In the genomic region with DNA sequence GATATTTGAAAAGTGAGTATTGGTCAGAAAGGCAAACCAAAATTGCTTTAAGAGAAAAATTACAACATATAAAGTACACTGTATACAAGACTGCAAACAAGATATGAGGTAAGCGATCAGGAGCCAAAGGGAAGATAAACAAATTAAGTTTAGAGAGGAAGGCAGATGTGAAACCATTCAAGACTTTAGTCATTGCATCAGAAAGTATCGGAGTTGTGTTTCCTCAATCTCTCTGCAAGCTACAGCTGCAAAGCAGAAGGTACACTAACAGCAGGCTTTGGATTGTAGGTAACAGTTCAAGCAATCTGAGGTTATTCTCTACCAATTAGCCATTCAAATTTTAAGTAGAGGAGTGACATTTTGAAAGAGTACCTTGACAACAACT, we compare ENCODE assay signal across 12 cellular contexts. TPM values are rescaled to one million over a fixed set of nuclear protein-coding genes. Genes with fewer than 3 reads are reported as not detected.
DNase-seq lines count a peak whose midpoint lies in the region; ATAC-seq and TF ChIP-seq lines count a peak whose summit lies in the region.
"Had no signal": no experiment of that assay in that cellular context is flagged by ENCODE, and none has a peak within 500 bp of the region (broad histone marks: within the 10 kb centered on the region; RNA-seq: fewer than 3 reads in every experiment).

No MANE protein-coding gene starts in this region.

- H3K9ac ChIP-seq in mammary epithelial cell (ENCODE audit: insufficient read depth, low read length), result no peak overlapping the region

- TF ChIP-seq CTCF in MCF 10A (IDR thresholded peaks at IDR 0.05; ENCODE audit: unreplicated experiment), result no peak
- no peak for TF ChIP-seq CTCF in mammary epithelial cell (conservative IDR thresholded peaks at IDR 0.05 in 1 of 2, IDR thresholded peaks at IDR 0.05 in 1 of 2; ENCODE audit: extremely low read depth in 1 of 2, insufficient read depth in 1 of 2, low read depth in 1 of 2, low read length in 2 of 2)
- no peak for TF ChIP-seq CTCF in OCI-LY7 (conservative IDR thresholded peaks at IDR 0.05; ENCODE audit: low read length)
- TF ChIP-seq CTCF in esophagus muscularis mucosa (IDR thresholded peaks at IDR 0.05), result no peak

- no peaks in the 10 kb centered on the region for H3K27me3 Mint-ChIP-seq in MCF 10A (ENCODE audit: insufficient read depth, unreplicated experiment)

- no peaks in the 10 kb centered on the region for H3K27me3 ChIP-seq in mammary epithelial cell (ENCODE audit: insufficient read depth, low read length)
- H3K27me3 ChIP-seq in esophagus muscularis mucosa, result no peaks in the 10 kb centered on the region

- no peaks in the 10 kb centered on the region for H3K9me3 Mint-ChIP-seq in MCF 10A (ENCODE audit: unreplicated experiment)

- H3K79me2 ChIP-seq in mammary epithelial cell (ENCODE audit: insufficient read depth, low read length), result no peaks in the 10 kb centered on the region
- H3K79me2 ChIP-seq in OCI-LY7 (ENCODE audit: insufficient read depth, low read depth, low read length), result no peaks in the 10 kb centered on the region

- no peaks in the 10 kb centered on the region for H3K4me1 ChIP-seq in mammary epithelial cell (ENCODE audit: insufficient read depth, low read length)
- H3K4me1 ChIP-seq in OCI-LY7 (ENCODE audit: insufficient read depth, low read length, poor library complexity, severe bottlenecking), result peaks cover 5% of the 10 kb centered on the region
- H3K4me1 ChIP-seq in esophagus muscularis mucosa, result no peaks in the 10 kb centered on the region
- H3K4me1 ChIP-seq: psoas muscle had no signal

- ATAC-seq in HG02981 (IDR thresholded peaks at IDR 0.05; ENCODE audit: unreplicated experiment) (peak; percentile 79), HG03097 (IDR thresholded peaks at IDR 0.05; ENCODE audit: low FRiP score, unreplicated experiment) (no peak)

- H3K27ac Mint-ChIP-seq in MCF 10A (ENCODE audit: low read depth, unreplicated experiment), result no peak overlapping the region

- H3K27ac ChIP-seq in mammary epithelial cell (ENCODE audit: insufficient read depth, low read depth, low read length), result no peak overlapping the region
- no peak overlapping the region for H3K27ac ChIP-seq in OCI-LY7 (ENCODE audit: low read depth, low read length, poor library complexity, severe bottlenecking)
- H3K27ac ChIP-seq in esophagus muscularis mucosa (replicated peaks in 1 of 4), result no peak overlapping the region
- H3K27ac ChIP-seq: psoas muscle had no signal

- no peaks in the 10 kb centered on the region for H3K4me1 Mint-ChIP-seq in MCF 10A (ENCODE audit: insufficient read depth, unreplicated experiment)

- H4K20me1 ChIP-seq in mammary epithelial cell (ENCODE audit: insufficient read depth, low read length), result no peaks in the 10 kb centered on the region
- H4K20me1 ChIP-seq in OCI-LY7 (ENCODE audit: insufficient read depth, low read length), result no peaks in the 10 kb centered on the region

- no peak for TF ChIP-seq POLR2A in esophagus muscularis mucosa (IDR thresholded peaks at IDR 0.05; ENCODE audit: low read depth)

- no peaks in the 10 kb centered on the region for H3K36me3 Mint-ChIP-seq in MCF 10A (ENCODE audit: insufficient read depth, unreplicated experiment)

- no peak overlapping the region for H3K4me2 ChIP-seq in mammary epithelial cell (ENCODE audit: insufficient read depth, low read depth, low read length)
- no peak overlapping the region for H3K4me2 ChIP-seq in OCI-LY7 (ENCODE audit: low read length)

- CTCF ChIA-PET in MCF 10A (lab: Yijun Ruan, JAX) (interaction anchor here (0.7 kb wide), 1 partner anchor 78 kb away, joined by 4 read pairs; no protein-coding TSS in a partner anchor), mammary epithelial cell (lab: Charles Lee; ENCODE audit: low non-redundant PET) (no interaction called here), OCI-LY7 (lab: Charles Lee; ENCODE audit: unreplicated experiment) (no interaction called here)

- no peak overlapping the region for H3K4me3 ChIP-seq in mammary epithelial cell (replicated peaks in 1 of 3; ENCODE audit: insufficient read depth in 1 of 3, low read depth in 2 of 3, low read length in 3 of 3)
- H3K4me3 ChIP-seq in OCI-LY7 (ENCODE audit: low read depth, low read length, poor library complexity, severe bottlenecking), result no peak overlapping the region
- no peak overlapping the region for H3K4me3 ChIP-seq in esophagus muscularis mucosa
- H3K4me3 ChIP-seq: psoas muscle had no signal

- BruUV-seq in MCF 10A (replicated peaks; lab: Mats Ljungman, UMichigan) (no TSS peak), mammary epithelial cell (replicated peaks; lab: Mats Ljungman, UMichigan) (no TSS peak), OCI-LY7 (replicated peaks; lab: Mats Ljungman, UMichigan) (no TSS peak)

- dilution Hi-C loops in mammary epithelial cell (cut with HindIII; ENCODE audit: low sequenced_read_pairs), result no loop called here

- H2AFZ ChIP-seq in mammary epithelial cell (ENCODE audit: low read depth, low read length) (no peak overlapping the region), OCI-LY7 (ENCODE audit: low read length) (0 out of 2 replicates have a peak overlapping the region, but pooled peaks have one; percentile 29)

- in situ Hi-C loops in mammary epithelial cell (cut with MboI; ENCODE audit: low sequenced_read_pairs in 2 of 2), result loop anchor here in 1 of 2 donors (25.0 kb wide), 1 partner anchor 141 kb away; the partner anchor contains the start of gene RWDD3

- no peak for TF ChIP-seq EP300 in esophagus muscularis mucosa (IDR thresholded peaks at IDR 0.05)

- H3K9me3 ChIP-seq in mammary epithelial cell (replicated peaks; ENCODE audit: insufficient read depth, low read length), result no peaks in the 10 kb centered on the region
- H3K9me3 ChIP-seq in OCI-LY7 (ENCODE audit: low read length), result no peaks in the 10 kb centered on the region
- no peaks in the 10 kb centered on the region for H3K9me3 ChIP-seq in esophagus muscularis mucosa
- H3K9me3 ChIP-seq: psoas muscle had no signal

- H3K9me2 ChIP-seq in OCI-LY7 (ENCODE audit: insufficient read depth, low read length), result no peaks in the 10 kb centered on the region

- POLR2A ChIA-PET in MCF 10A (lab: Yijun Ruan, JAX) (no interaction called here), OCI-LY7 (lab: Charles Lee) (no interaction called here)

- intact Hi-C loops in MCF 10A (cut with micrococcal nuclease) (no loop called here), mammary epithelial cell (cut with micrococcal nuclease) (no loop called here), OCI-LY7 (cut with micrococcal nuclease; ENCODE audit: unreplicated experiment) (no loop called here), esophagus muscularis mucosa (cut with DNase I) (no loop called here)

- peak; percentile 28 for DNase-seq in MCF 10A (ENCODE audit: unreplicated experiment)
- no peak for DNase-seq in mammary epithelial cell
- DNase-seq in OCI-LY7 (ENCODE audit: low spot score), result peak; percentile 41
- no peak for DNase-seq in NCI-H1694 (lab: John Stamatoyannopoulos, UW)
- no peak for DNase-seq in NCI-H774 (lab: John Stamatoyannopoulos, UW)
- DNase-seq in esophagus muscularis mucosa (ENCODE audit: extremely low spot score), result no peak
- DNase-seq: activated CD4-positive, alpha-beta T cell treated with anti-CD3 and anti-CD28 coated beads, Interleukin-2, amount 50 U/mL, for 48 hours; NCI-H446 treated with DMSO at 0.1 percent for 48 hours; psoas muscle had no signal

- no peak overlapping the region for H3K4me3 Mint-ChIP-seq in MCF 10A (ENCODE audit: unreplicated experiment)

- no peaks in the 10 kb centered on the region for H3K36me3 ChIP-seq in mammary epithelial cell (ENCODE audit: insufficient read depth, low read length)
- no peaks in the 10 kb centered on the region for H3K36me3 ChIP-seq in OCI-LY7 (ENCODE audit: insufficient read depth, low read length)
- H3K36me3 ChIP-seq in esophagus muscularis mucosa, result no peaks in the 10 kb centered on the region

- 93% methylated on average over 2 of the region's 2 CpGs for WGBS in mammary epithelial cell (ENCODE audit: low coverage, missing lambda C conversion rate)
- 73% methylated on average over 2 of the region's 2 CpGs for WGBS in esophagus muscularis mucosa

RNA-seq across cellular contexts. Expression of gene TLCD4, which starts 21.3 kb away (rescaled TPM):
- total RNA-seq in MCF 10A (2022) (1.9 and 2.3 TPM in 2 replicates), mammary epithelial cell (1 to 10 TPM in 1 of 2 donors, under 1 TPM in 1; 0.73 to 2.3 TPM), OCI-LY7 (2022) (not detected in 2 replicates), esophagus muscularis mucosa (10 to 100 TPM in 1 of 4 donors, 1 to 10 TPM in 3; 8.4 to 15.9 (median 9.3) TPM)
- polyA plus RNA-seq in mammary epithelial cell, result 0.18 TPM
- 0.57 TPM for polyA minus RNA-seq in mammary epithelial cell
- not detected in 2 replicates for total RNA-seq in OCI-LY7 (2014; rRNA removed; shearing (Covaris generic))
- total RNA-seq: A673 had no signal

RNA-seq across cellular contexts. Expression of gene ALG14, which starts 23.1 kb away (rescaled TPM):
- total RNA-seq in MCF 10A (2022), result 13.0 and 15.5 TPM in 2 replicates
- 1 to 10 TPM; 1.2 to 6.5 TPM for total RNA-seq in mammary epithelial cell
- 2.0 TPM for polyA plus RNA-seq in mammary epithelial cell
- polyA minus RNA-seq in mammary epithelial cell, result 0.31 TPM
- total RNA-seq in OCI-LY7 (2014; rRNA removed; shearing (Covaris generic)), result 1.6 and 5.2 TPM in 2 replicates
- total RNA-seq in OCI-LY7 (2022), result 4.9 and 8.3 TPM in 2 replicates
- under 1 TPM; 0.52 to 0.83 (median 0.74) TPM for total RNA-seq in esophagus muscularis mucosa

Comparison
In these comparisons a context has a peak if more than half of its experiments do, and no peak if none do; other contexts are left out.
1. DNase-seq: peak in MCF 10A (single experiment) and OCI-LY7 (single experiment); none in mammary epithelial cell (single experiment), NCI-H1694 (single experiment), NCI-H774 (single experiment) and esophagus muscularis mucosa (single experiment).